In the genomic region with DNA sequence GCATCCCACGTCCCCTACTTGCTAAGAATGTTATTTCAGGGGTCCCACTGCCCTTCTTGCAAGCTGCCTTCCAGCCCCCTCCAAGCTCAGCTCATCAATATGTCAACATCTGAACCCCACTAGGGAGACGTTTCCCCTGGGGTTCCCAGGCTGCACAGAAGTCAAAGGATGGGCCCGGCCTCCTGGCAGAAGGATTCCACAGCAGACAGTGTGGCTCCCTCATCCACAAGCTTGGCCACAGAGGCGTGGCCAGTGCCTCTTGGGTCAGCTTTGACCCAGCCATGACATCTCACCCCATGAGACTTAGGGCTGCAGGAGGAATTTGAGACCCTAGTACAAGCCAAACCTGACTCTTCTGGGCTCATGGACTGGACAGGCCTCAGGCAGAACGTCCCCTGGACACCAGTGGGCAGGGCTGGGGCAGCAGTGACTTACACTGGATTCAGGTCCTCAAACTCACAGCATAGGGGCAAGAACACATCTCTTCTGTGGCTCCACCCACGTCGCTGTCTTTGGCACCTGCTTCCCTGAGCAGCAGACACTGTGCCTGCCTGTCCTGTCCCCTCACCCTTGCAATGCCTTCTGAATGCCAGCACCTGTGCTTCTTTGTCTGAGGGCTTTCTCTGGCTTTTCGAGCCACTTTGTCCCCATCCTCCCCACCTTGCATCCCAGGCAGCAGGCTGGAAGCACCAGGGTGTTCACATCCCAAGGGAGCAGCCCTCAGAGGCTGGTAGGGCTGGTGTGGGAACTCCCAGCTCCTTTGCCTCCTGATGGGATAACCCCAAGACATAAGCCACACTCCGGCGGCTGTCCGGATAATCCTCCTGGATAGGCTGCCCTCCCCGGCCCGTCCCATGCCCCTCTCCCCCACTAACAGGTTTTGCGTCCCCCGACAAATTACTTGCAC, we compare ENCODE assay signal across 21 cellular contexts. TPM values are rescaled to one million over a fixed set of nuclear protein-coding genes. Genes with fewer than 3 reads are reported as not detected.
DNase-seq lines count a peak whose midpoint lies in the region; ATAC-seq, FAIRE-seq and TF ChIP-seq lines count a peak whose summit lies in the region.
"Had no signal": no experiment of that assay in that cellular context is flagged by ENCODE, and none has a peak within 500 bp of the region (broad histone marks: within the 10 kb centered on the region; RNA-seq: fewer than 3 reads in every experiment).

No MANE protein-coding gene starts in this region.

- no peak for TF ChIP-seq CTCF in IMR-90 (conservative IDR thresholded peaks at IDR 0.05; ENCODE audit: low read depth, low read length)
- no peak for TF ChIP-seq CTCF in VCaP (conservative IDR thresholded peaks at IDR 0.05)
- TF ChIP-seq CTCF in kidney (IDR thresholded peaks at IDR 0.05; ENCODE audit: borderline replicate concordance, extremely low read depth, insufficient read depth): no peak
- TF ChIP-seq CTCF in progenitor cell of endocrine pancreas (IDR thresholded peaks at IDR 0.05; ENCODE audit: unreplicated experiment): no peak
- TF ChIP-seq CTCF in foreskin fibroblast (IDR thresholded peaks at IDR 0.05; ENCODE audit: low read depth, low read length): no peak

- H3K27me3 Mint-ChIP-seq in progenitor cell of endocrine pancreas: peaks cover 26% of the 10 kb centered on the region

- H4K8ac ChIP-seq in IMR-90 (ENCODE audit: low read depth in 2 of 2, low read length in 2 of 2): no peak overlapping the region

- H3K4ac ChIP-seq in IMR-90 (ENCODE audit: low read depth, low read length): no peak overlapping the region

- H3K9me1 ChIP-seq in IMR-90 (ENCODE audit: insufficient read depth, low read length): no peaks in the 10 kb centered on the region

- no peak for TF ChIP-seq RAD21 in IMR-90 (IDR thresholded peaks at IDR 0.05; ENCODE audit: low read length)

- no peak overlapping the region for H4K5ac ChIP-seq in IMR-90 (ENCODE audit: low read depth, low read length)

- H3K4me1 Mint-ChIP-seq in progenitor cell of endocrine pancreas (ENCODE audit: low read depth): no peaks in the 10 kb centered on the region
- H3K4me1 Mint-ChIP-seq: CD14-positive monocyte; CD4-positive, alpha-beta memory T cell had no signal

- no peak for FAIRE-seq in kidney (lab: Jason Lieb, UNC)
- FAIRE-seq: H54, HTR-8/SVneo had no signal

- peaks cover 9% of the 10 kb centered on the region for H3K9me3 Mint-ChIP-seq in progenitor cell of endocrine pancreas (ENCODE audit: low read depth)

- H3K14ac ChIP-seq in IMR-90 (replicated peaks; ENCODE audit: low read depth, low read length): no peak overlapping the region

- H3K23ac ChIP-seq in IMR-90 (ENCODE audit: low read depth, low read length): no peak overlapping the region

- TF ChIP-seq POLR2A in IMR-90 (IDR thresholded peaks at IDR 0.05; ENCODE audit: low read depth, low read length): no peak

- no peaks in the 10 kb centered on the region for H3K36me3 ChIP-seq in IMR-90 (ENCODE audit: control insufficient read depth, insufficient read depth, low read length)
- no peaks in the 10 kb centered on the region for H3K36me3 ChIP-seq in kidney (ENCODE audit: control insufficient read depth in 1 of 2, insufficient read depth in 2 of 2, low read length in 2 of 2)
- H3K36me3 ChIP-seq: BLaER1 had no signal

- no peak overlapping the region for H3K27ac ChIP-seq in IMR-90 (ENCODE audit: insufficient read depth, low read length)
- peak overlapping the region; percentile 81; the same call in 1 of the 2 replicates for H3K27ac ChIP-seq in VCaP
- no peak overlapping the region for H3K27ac ChIP-seq in kidney (ENCODE audit: low read depth in 2 of 2, low read length in 2 of 2)
- H3K27ac ChIP-seq: BLaER1, GM23248 had no signal

- H3K4me3 ChIP-seq in IMR-90 (ENCODE audit: insufficient read depth, low read depth, low read length) (no peak overlapping the region), kidney (ENCODE audit: low read length in 2 of 2) (no peak overlapping the region), foreskin fibroblast (ENCODE audit: low read depth in 1 of 2, low read length in 2 of 2) (no peak overlapping the region)
- H3K4me3 ChIP-seq: BLaER1, GM23248 had no signal

- H2BK20ac ChIP-seq in IMR-90 (ENCODE audit: low read depth, low read length): no peak overlapping the region

- peaks cover 1% of the 10 kb centered on the region for H3K36me3 Mint-ChIP-seq in progenitor cell of endocrine pancreas (ENCODE audit: insufficient read depth)
- H3K36me3 Mint-ChIP-seq: CD14-positive monocyte had no signal

- H3K9ac ChIP-seq in IMR-90 (ENCODE audit: low read depth, low read length): no peak overlapping the region
- H3K9ac ChIP-seq in kidney (ENCODE audit: low read length in 2 of 2): no peak overlapping the region
- H3K9ac ChIP-seq: BLaER1, GM23248 had no signal

- H3K9me3 ChIP-seq in IMR-90 (ENCODE audit: control insufficient read depth, insufficient read depth, low read length): peaks cover 16% of the 10 kb centered on the region
- peaks cover 8 to 10% of the 10 kb centered on the region in 2 donors for H3K9me3 ChIP-seq in kidney (ENCODE audit: control insufficient read depth in 1 of 2, low read length in 2 of 2)

- DNase-seq in IMR-90 (no peak), kidney (peak; percentile 54), progenitor cell of endocrine pancreas (ENCODE audit: low spot score, unreplicated experiment) (no peak), foreskin fibroblast (no peak)
- DNase-seq: 8988T; CD4-positive, alpha-beta memory T cell; DMS153; DMS79; GF-D8; GM23248; HCEC 1CT had no signal

- H2AK9ac ChIP-seq in IMR-90 (replicated peaks; ENCODE audit: low read depth, low read length, poor library complexity): peak overlapping the region; percentile 50

- H3K79me1 ChIP-seq in IMR-90 (ENCODE audit: low read depth in 1 of 2, low read length in 2 of 2): no peaks in the 10 kb centered on the region

- H2AK5ac ChIP-seq in IMR-90 (ENCODE audit: low read depth, low read length): no peak overlapping the region

- H3K56ac ChIP-seq in IMR-90 (ENCODE audit: extremely low read depth, insufficient read depth, low read length): no peak overlapping the region

- H3K4me1 ChIP-seq in IMR-90 (ENCODE audit: control insufficient read depth, insufficient read depth, low read length) (no peaks in the 10 kb centered on the region), kidney (ENCODE audit: control insufficient read depth in 1 of 2, insufficient read depth in 1 of 2, low read depth in 1 of 2, low read length in 2 of 2) (no peaks in the 10 kb centered on the region)

- peaks cover 8% of the 10 kb centered on the region; the same call in 1 of the 2 replicates for H3K27me3 ChIP-seq in IMR-90 (ENCODE audit: control insufficient read depth, insufficient read depth, low read length)
- H3K27me3 ChIP-seq: BLaER1 had no signal

- H3K4me3 Mint-ChIP-seq in progenitor cell of endocrine pancreas (ENCODE audit: low read depth): no peak overlapping the region
- H3K4me3 Mint-ChIP-seq: CD14-positive monocyte had no signal

- H3K18ac ChIP-seq in IMR-90 (ENCODE audit: low read depth, low read length): no peak overlapping the region

- H4K91ac ChIP-seq in IMR-90 (ENCODE audit: insufficient read depth, low read depth, low read length): no peak overlapping the region

- no peak overlapping the region for H2BK120ac ChIP-seq in IMR-90 (ENCODE audit: low read depth, low read length)

- no peaks in the 10 kb centered on the region for H4K20me1 ChIP-seq in IMR-90 (ENCODE audit: insufficient read depth, low read length)
- H4K20me1 ChIP-seq: BLaER1 had no signal

- BruUV-seq in IMR-90 (replicated peaks; lab: Mats Ljungman, UMichigan): no TSS peak

- no peak overlapping the region for H3K4me2 ChIP-seq in IMR-90 (ENCODE audit: low read depth, low read length)
- H3K4me2 ChIP-seq: BLaER1 had no signal

- no peak overlapping the region for H2BK15ac ChIP-seq in IMR-90 (ENCODE audit: low read depth, low read length)

- ATAC-seq in IMR-90 (ENCODE audit: low read depth): no peak
- ATAC-seq in HG02973 (IDR thresholded peaks at IDR 0.05; ENCODE audit: unreplicated experiment): no peak
- ATAC-seq in HG03025 (IDR thresholded peaks at IDR 0.05; ENCODE audit: low FRiP score, unreplicated experiment): no peak

- no peak overlapping the region for H2BK5ac ChIP-seq in IMR-90 (ENCODE audit: low read depth, low read length, poor library complexity, severe bottlenecking)

- in situ Hi-C loops in IMR-90 (cut with MboI; ENCODE audit: low sequenced_read_pairs): no loop called here

- WGBS in IMR-90 (ENCODE audit: extremely low coverage in 2 of 2, insufficient read length in 1 of 2), 2 experiments: 61% methylated on average over 3 of the region's 15 CpGs; no CpG with 5 or more reads in 1 of the 2 experiments

- H2AFZ ChIP-seq in IMR-90 (replicated peaks; ENCODE audit: low read length, poor library complexity): no peak overlapping the region
- H2AFZ ChIP-seq: GM23248 had no signal

- POLR2A ChIA-PET in IMR-90 (lab: Charles Lee; ENCODE audit: unreplicated experiment): no interaction called here

- dilution Hi-C loops in IMR-90 (cut with HindIII; ENCODE audit: low sequenced_read_pairs, unreplicated experiment): no loop called here

- CTCF ChIA-PET in IMR-90 (lab: Yijun Ruan, JAX): no interaction called here

- H3K27ac Mint-ChIP-seq in progenitor cell of endocrine pancreas: peak overlapping the region; percentile 13
- H3K27ac Mint-ChIP-seq: CD4-positive, alpha-beta memory T cell; IgD-negative memory B cell had no signal

- intact Hi-C loops in IMR-90 (cut with micrococcal nuclease): no loop called here
- intact Hi-C loops in kidney (cut with DNase I): no loop called here

TF ChIP-seq in IMR-90, 13 proteins besides CTCF, POLR2A, EP300 and RAD21 (continues in another document):
- TF ChIP-seq FOS (IDR thresholded peaks at IDR 0.05; ENCODE audit: low read depth, low read length) (no peak), RFX5 (IDR thresholded peaks at IDR 0.05; ENCODE audit: low read depth, low read length) (no peak), NFE2L2 (IDR thresholded peaks at IDR 0.05; ENCODE audit: low read depth, low read length) (no peak)
- TF ChIP-seq, protein P1, sequence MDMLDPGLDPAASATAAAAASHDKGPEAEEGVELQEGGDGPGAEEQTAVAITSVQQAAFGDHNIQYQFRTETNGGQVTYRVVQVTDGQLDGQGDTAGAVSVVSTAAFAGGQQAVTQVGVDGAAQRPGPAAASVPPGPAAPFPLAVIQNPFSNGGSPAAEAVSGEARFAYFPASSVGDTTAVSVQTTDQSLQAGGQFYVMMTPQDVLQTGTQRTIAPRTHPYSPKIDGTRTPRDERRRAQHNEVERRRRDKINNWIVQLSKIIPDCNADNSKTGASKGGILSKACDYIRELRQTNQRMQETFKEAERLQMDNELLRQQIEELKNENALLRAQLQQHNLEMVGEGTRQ (IDR thresholded peaks at IDR 0.05; ENCODE audit: low read depth, low read length): no peak

RNA-seq across cellular contexts. Expression of gene ENPP7, which starts 56.0 kb away (rescaled TPM):
- total RNA-seq in IMR-90 (2012; rRNA removed): not detected in 2 replicates
- polyA plus RNA-seq in IMR-90 (2012; rRNA removed): not detected in 2 replicates
- polyA plus RNA-seq in IMR-90 (2012; cell fraction: cytosol; rRNA removed): not detected in 2 replicates
- polyA plus RNA-seq in IMR-90 (2012; cell fraction: nucleus; rRNA removed; ENCODE audit: low replicate concordance): not detected in 2 replicates
- 0.94 TPM for total RNA-seq in kidney
- polyA plus RNA-seq in kidney (ENCODE audit: insufficient read depth, low read depth, low replicate concordance): 3.7 TPM
- total RNA-seq in progenitor cell of endocrine pancreas: not detected in 2 replicates
- total RNA-seq: A673, GM23248 had no signal
- polyA plus RNA-seq: AG04450, CD14-positive monocyte, GM23248 had no signal
